11 cellular contexts compared by ENCODE assay signal in the genomic region with DNA sequence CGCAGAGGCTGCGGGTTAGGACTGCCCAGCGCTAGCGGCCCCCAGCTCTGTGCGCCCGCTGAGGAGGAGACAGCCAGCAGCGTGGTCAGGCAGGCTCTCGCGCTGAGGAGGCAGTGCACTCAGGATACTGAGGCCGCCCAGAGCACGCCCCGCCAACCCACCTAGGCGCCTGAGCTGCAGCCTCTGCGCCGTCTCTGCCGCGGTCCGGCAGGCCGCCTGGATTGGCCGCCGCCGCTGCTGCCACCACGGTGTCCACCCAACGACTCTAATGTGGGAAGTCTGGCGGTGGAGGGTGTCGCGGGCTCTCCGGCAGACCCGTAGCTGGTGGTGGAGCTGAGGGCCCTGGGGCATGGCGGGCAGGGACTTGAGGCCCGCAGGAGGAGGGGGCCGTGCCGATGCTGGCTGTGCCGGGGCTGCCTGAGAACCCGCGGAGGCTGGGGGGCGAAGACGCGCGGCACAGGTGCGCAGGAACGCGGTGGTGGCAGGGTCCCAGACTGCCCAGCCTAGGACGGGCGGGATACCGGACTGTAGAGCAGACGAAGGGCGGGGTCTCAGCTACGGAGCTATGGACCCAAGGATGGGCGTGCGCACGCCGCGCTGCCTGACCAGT.
A peak's percentile ranks its signal among the peaks of the same experiment; 100 is the strongest.
DNase-seq lines count a peak whose midpoint lies in the region; ATAC-seq and TF ChIP-seq lines count a peak whose summit lies in the region.
"Had no signal": no experiment of that assay in that cellular context is flagged by ENCODE, and none has a peak within 500 bp of the region (broad histone marks: within the 10 kb centered on the region; RNA-seq: fewer than 3 reads in every experiment).

No MANE protein-coding gene starts in this region.

- no TSS peak for BruUV-seq in Caco-2 (replicated peaks; lab: Mats Ljungman, UMichigan)

- H3K27ac Mint-ChIP-seq in osteocyte (ENCODE audit: unreplicated experiment), result no peak overlapping the region
- H3K27ac Mint-ChIP-seq in Caco-2 (ENCODE audit: unreplicated experiment), result no peak overlapping the region

- no peaks in the 10 kb centered on the region for H3K9me3 Mint-ChIP-seq in osteocyte (ENCODE audit: unreplicated experiment)
- H3K9me3 Mint-ChIP-seq in Caco-2 (ENCODE audit: unreplicated experiment), result peaks cover 9% of the 10 kb centered on the region

- 1% methylated on average over 51 to 54 of the region's 54 CpGs for WGBS in heart right ventricle, 2 donors

- H3K4me3 Mint-ChIP-seq in osteocyte (ENCODE audit: unreplicated experiment) (peak overlapping the region; percentile 63), Caco-2 (ENCODE audit: unreplicated experiment) (no peak overlapping the region)

- H3K36me3 Mint-ChIP-seq in osteocyte (ENCODE audit: unreplicated experiment), result no peaks in the 10 kb centered on the region
- H3K36me3 Mint-ChIP-seq in Caco-2 (ENCODE audit: insufficient read depth, unreplicated experiment), result no peaks in the 10 kb centered on the region

- H3K27me3 Mint-ChIP-seq in osteocyte (ENCODE audit: unreplicated experiment) (peaks cover 39% of the 10 kb centered on the region), Caco-2 (ENCODE audit: insufficient read depth, unreplicated experiment) (peaks cover 2% of the 10 kb centered on the region)

- H3K4me1 ChIP-seq in heart right ventricle (peaks cover 0 to 21% (median 16%) of the 10 kb centered on the region in 9 donors), Caco-2 (peaks cover 4% of the 10 kb centered on the region; the same call in 1 of the 2 replicates)

- peak; percentile 42 for DNase-seq in AG20443 (ENCODE audit: low spot score)
- DNase-seq in SK-N-DZ (ENCODE audit: low spot score), result peak; percentile 10
- no peak for DNase-seq in heart right ventricle
- DNase-seq in osteocyte (ENCODE audit: extremely low spot score, unreplicated experiment), result no peak
- no peak for DNase-seq in H4 (ENCODE audit: low spot score)
- DNase-seq in NCI-H2196 treated with DMSO at 0.1 percent for 48 hours (lab: John Stamatoyannopoulos, UW; ENCODE audit: unreplicated experiment), result no peak
- DNase-seq in Caco-2, result no peak
- DNase-seq: activated T-cell treated with anti-CD3 and anti-CD28 coated beads, Interleukin-2, amount 50 U/mL, for 1 hour; NCI-H1092 had no signal

- H3K4me1 Mint-ChIP-seq in osteocyte (ENCODE audit: unreplicated experiment) (peaks cover 7% of the 10 kb centered on the region), Caco-2 (ENCODE audit: low read depth, unreplicated experiment) (peaks cover 12% of the 10 kb centered on the region)

- POLR2A ChIA-PET in Caco-2 (lab: Charles Lee), result no interaction called here

- H3K9me3 ChIP-seq in heart right ventricle (no peaks in the 10 kb centered on the region), Caco-2 (no peaks in the 10 kb centered on the region)
- H3K9me3 ChIP-seq: neutrophil had no signal

- intact Hi-C loops in heart right ventricle (cut with DNase I) (no loop called here), Caco-2 (cut with micrococcal nuclease; ENCODE audit: unreplicated experiment) (no loop called here)

- CTCF ChIA-PET in Caco-2 (lab: Charles Lee), result no interaction called here

- peak in 4 of 8 donors; percentile 11 to 47 (median 28) for ATAC-seq in heart right ventricle
- no peak for ATAC-seq in GM21737 (IDR thresholded peaks at IDR 0.05; ENCODE audit: unreplicated experiment)

- H3K27me3 ChIP-seq in heart right ventricle (peaks cover 11 to 98% (median 85%) of the 10 kb centered on the region in 7 donors), Caco-2 (replicated peaks; ENCODE audit: control insufficient read depth, insufficient read depth, low read length) (no peaks in the 10 kb centered on the region)

- H3K4me3 ChIP-seq in heart right ventricle, result peak overlapping the region in 9 of 10 donors; percentile 21 to 48 (median 32)
- H3K4me3 ChIP-seq in Caco-2 (ENCODE audit: low read depth, low read length), result no peak overlapping the region

- no peak overlapping the region for H3K27ac ChIP-seq in heart right ventricle
- H3K27ac ChIP-seq: neutrophil had no signal

- TF ChIP-seq CTCF in heart right ventricle (IDR thresholded peaks at IDR 0.05), result no peak
- no peak for TF ChIP-seq CTCF in osteocyte (IDR thresholded peaks at IDR 0.05)
- TF ChIP-seq CTCF in Caco-2 (IDR thresholded peaks at IDR 0.05; ENCODE audit: insufficient read depth in 1 of 2, low read depth in 1 of 2, low read length in 1 of 2, severe bottlenecking in 1 of 2, unreplicated experiment in 1 of 2), result no peak

- H3K36me3 ChIP-seq in heart right ventricle (no peaks in the 10 kb centered on the region), Caco-2 (ENCODE audit: control insufficient read depth, insufficient read depth, low read length) (no peaks in the 10 kb centered on the region)
- H3K36me3 ChIP-seq: neutrophil had no signal

Comparison
In these comparisons a context has a peak if more than half of its experiments do, and no peak if none do; other contexts are left out.
1. DNase-seq: peak in AG20443 (single experiment) and SK-N-DZ (single experiment); none in heart right ventricle (0 of 2), osteocyte (single experiment), H4 (single experiment), NCI-H2196 treated with DMSO at 0.1 percent for 48 hours (single experiment) and Caco-2 (0 of 2).